ENCODE assay signal across 20 cellular contexts in genomic region chr11:2864890-2865289, GRCh38. TPM values are rescaled to one million over a fixed set of nuclear protein-coding genes. Genes with fewer than 3 reads are reported as not detected.
DNase-seq lines count a peak whose midpoint lies in the region; ATAC-seq and TF ChIP-seq lines count a peak whose summit lies in the region.
"Had no signal": no experiment of that assay in that cellular context is flagged by ENCODE, and none has a peak within 500 bp of the region (broad histone marks: within the 10 kb centered on the region; RNA-seq: fewer than 3 reads in every experiment).

No MANE protein-coding gene starts in this region.

- no peak overlapping the region for H2AFZ ChIP-seq in neural progenitor cell (replicated peaks)

- H3K9me3 Mint-ChIP-seq in brain (peaks cover 0 to 7% (median 5%) of the 10 kb centered on the region in 5 experiments), neural progenitor cell (no peaks in the 10 kb centered on the region), Caco-2 (ENCODE audit: unreplicated experiment) (no peaks in the 10 kb centered on the region)

- peak overlapping the region in 2 of 5 experiments; percentile 0 to 47 for H3K4me3 Mint-ChIP-seq in brain
- peak overlapping the region; percentile 44 for H3K4me3 Mint-ChIP-seq in neural progenitor cell
- no peak overlapping the region for H3K4me3 Mint-ChIP-seq in Caco-2 (ENCODE audit: unreplicated experiment)
- H3K4me3 Mint-ChIP-seq: CD4-positive, alpha-beta memory T cell had no signal

- CTCF ChIA-PET in Caco-2 (lab: Charles Lee), result no interaction called here

- H3K79me2 ChIP-seq in neural progenitor cell (ENCODE audit: low read depth), result no peaks in the 10 kb centered on the region

- no peak overlapping the region for H3K27ac ChIP-seq in neural progenitor cell
- H3K27ac ChIP-seq: HL-60, SJSA1 had no signal

- H3K27me3 Mint-ChIP-seq in brain, result peaks cover 70% of the 10 kb centered on the region
- H3K27me3 Mint-ChIP-seq in neural progenitor cell (ENCODE audit: insufficient read depth, low read depth), result peaks cover 29% of the 10 kb centered on the region
- no peaks in the 10 kb centered on the region for H3K27me3 Mint-ChIP-seq in Caco-2 (ENCODE audit: insufficient read depth, unreplicated experiment)

- H3K27ac Mint-ChIP-seq in brain (peak overlapping the region in 4 of 5 experiments; percentile 7 to 59 (median 42)), neural progenitor cell (peak overlapping the region; percentile 61), Caco-2 (ENCODE audit: unreplicated experiment) (no peak overlapping the region)
- H3K27ac Mint-ChIP-seq: CD4-positive, alpha-beta memory T cell had no signal

- H3K4me3 ChIP-seq in neural progenitor cell (no peak overlapping the region), Caco-2 (ENCODE audit: low read depth, low read length) (no peak overlapping the region)
- H3K4me3 ChIP-seq: SJSA1 had no signal

- no peaks in the 10 kb centered on the region for H3K36me3 Mint-ChIP-seq in brain
- H3K36me3 Mint-ChIP-seq in neural progenitor cell, result no peaks in the 10 kb centered on the region
- H3K36me3 Mint-ChIP-seq in Caco-2 (ENCODE audit: insufficient read depth, unreplicated experiment), result no peaks in the 10 kb centered on the region
- H3K36me3 Mint-ChIP-seq: CD4-positive, alpha-beta memory T cell had no signal

- H3K9me3 ChIP-seq in neural progenitor cell (ENCODE audit: low read depth), result no peaks in the 10 kb centered on the region
- H3K9me3 ChIP-seq in Caco-2, result no peaks in the 10 kb centered on the region
- H3K9me3 ChIP-seq: SJSA1 had no signal

- H4K20me1 ChIP-seq in neural progenitor cell (ENCODE audit: low read depth), result no peaks in the 10 kb centered on the region

- no TSS peak for BruUV-seq in Caco-2 (replicated peaks; lab: Mats Ljungman, UMichigan)

- no peak overlapping the region for H3K4me2 ChIP-seq in neural progenitor cell

- peak; percentile 9 for ATAC-seq in Right ventricle myocardium inferior
- ATAC-seq: PC-3 had no signal

- intact Hi-C loops in Right ventricle myocardium inferior (cut with DNase I), result no loop called here
- intact Hi-C loops in cardiac septum (cut with DNase I), result no loop called here
- intact Hi-C loops in Caco-2 (cut with micrococcal nuclease; ENCODE audit: unreplicated experiment), result no loop called here

- peaks cover 71% of the 10 kb centered on the region for H3K27me3 ChIP-seq in neural progenitor cell
- no peaks in the 10 kb centered on the region for H3K27me3 ChIP-seq in Caco-2 (replicated peaks; ENCODE audit: control insufficient read depth, insufficient read depth, low read length)

- POLR2A ChIA-PET in Caco-2 (lab: Charles Lee), result no interaction called here

- peaks cover 51% of the 10 kb centered on the region for H3F3A ChIP-seq in neural progenitor cell (ENCODE audit: low read depth)

- H3K4me1 ChIP-seq in neural progenitor cell (peaks cover 28% of the 10 kb centered on the region), Caco-2 (peaks cover 11% of the 10 kb centered on the region)
- H3K4me1 ChIP-seq: SJSA1 had no signal

- DNase-seq in Right ventricle myocardium inferior (ENCODE audit: missing footprints) (no peak), cardiac septum (ENCODE audit: low spot score) (no peak), neural progenitor cell (ENCODE audit: low spot score) (no peak), Caco-2 (no peak), MV-4-11 (lab: John Stamatoyannopoulos, UW) (no peak)
- DNase-seq in activated CD8-positive, alpha-beta memory T cell treated with anti-CD3 and anti-CD28 coated beads, Interleukin-2, amount 50 U/mL, for 4 hours, result no peak
- DNase-seq: CD4-positive, alpha-beta memory T cell; COR-L47; DMS79 treated with DMSO at 0.1 percent for 48 hours; NCI-H1105; NCI-H1436 treated with DMSO at 0.1 percent for 48 hours; NCI-H2029; NCI-H446 treated with DMSO at 0.1 percent for 48 hours; NCI-H526; NCI-H82; NK-92 treated with Interleukin-12 subunit alpha and Interleukin-12 subunit beta, amount 100 ng/mL, for 24 hours; PC-3 had no signal

- H3K4me1 Mint-ChIP-seq in brain (peaks cover 62% of the 10 kb centered on the region), neural progenitor cell (peaks cover 49% of the 10 kb centered on the region), Caco-2 (ENCODE audit: low read depth, unreplicated experiment) (peaks cover 21% of the 10 kb centered on the region)

- no peaks in the 10 kb centered on the region for H3K36me3 ChIP-seq in neural progenitor cell
- no peaks in the 10 kb centered on the region for H3K36me3 ChIP-seq in Caco-2 (ENCODE audit: control insufficient read depth, insufficient read depth, low read length)
- H3K36me3 ChIP-seq: SJSA1 had no signal

- TF ChIP-seq CTCF in brain (conservative IDR thresholded peaks at IDR 0.05), result no peak
- no peak for TF ChIP-seq CTCF in neural progenitor cell (IDR thresholded peaks at IDR 0.05)
- no peak for TF ChIP-seq CTCF in Caco-2 (IDR thresholded peaks at IDR 0.05; ENCODE audit: insufficient read depth in 1 of 2, low read depth in 1 of 2, low read length in 1 of 2, severe bottlenecking in 1 of 2, unreplicated experiment in 1 of 2)

- H3K9ac ChIP-seq in neural progenitor cell, result no peak overlapping the region

RNA-seq across cellular contexts. Expression of gene CDKN1C, which starts 20.7 kb away (rescaled TPM):
- total RNA-seq in Right ventricle myocardium inferior (40.0 TPM), cardiac septum (11.5 TPM), neural progenitor cell (ENCODE audit: low replicate concordance) (47.8 and 49.3 TPM in 2 replicates), Caco-2 (2022) (15.0 and 25.5 TPM in 2 replicates)
- 323 TPM for polyA plus RNA-seq in brain (ENCODE audit: insufficient read depth, low read depth, low replicate concordance)
